17 cellular contexts compared by ENCODE assay signal in genomic region chrX:46244451-46244850, GRCh38.
DNase-seq lines count a peak whose midpoint lies in the region; ATAC-seq, FAIRE-seq and TF ChIP-seq lines count a peak whose summit lies in the region.
"Had no signal": no experiment of that assay in that cellular context is flagged by ENCODE, and none has a peak within 500 bp of the region (broad histone marks: within the 10 kb centered on the region; RNA-seq: fewer than 3 reads in every experiment).

No MANE protein-coding gene starts in this region.

- H3K27me3 ChIP-seq in MG63: no peaks in the 10 kb centered on the region
- H3K27me3 ChIP-seq: BLaER1 had no signal

- H3K9me3 Mint-ChIP-seq in activated naive CD8-positive, alpha-beta T cell treated with anti-CD3 and anti-CD28 coated beads, Interleukin-2, amount 50 U/mL, for 24 hours: peaks cover 3% of the 10 kb centered on the region
- H3K9me3 Mint-ChIP-seq: HFFc6 had no signal

- H3K36me3 Mint-ChIP-seq in activated naive CD8-positive, alpha-beta T cell treated with anti-CD3 and anti-CD28 coated beads, Interleukin-2, amount 50 U/mL, for 24 hours (ENCODE audit: low read depth): no peaks in the 10 kb centered on the region
- H3K36me3 Mint-ChIP-seq: CD8-positive, alpha-beta memory T cell had no signal

- no peaks in the 10 kb centered on the region for H3K9me3 ChIP-seq in MG63
- H3K9me3 ChIP-seq: Caco-2 had no signal

- no peaks in the 10 kb centered on the region for H3K36me3 ChIP-seq in MG63
- H3K36me3 ChIP-seq: BLaER1 had no signal

- DNase-seq in MG63 (peak; percentile 4), astrocyte of the spinal cord (ENCODE audit: low read depth, low spot score) (peak; percentile 64), iris pigment epithelial cell (ENCODE audit: low read depth) (peak; percentile 20), RCC 7860 (ENCODE audit: low spot score) (no peak), hypothalamus (lab: John Stamatoyannopoulos, UW) (no peak)
- no peak for DNase-seq in activated naive CD8-positive, alpha-beta T cell treated with anti-CD3 and anti-CD28 coated beads, Interleukin-2, amount 50 U/mL, for 24 hours
- DNase-seq: AML-193; Caco-2; CD8-positive, alpha-beta memory T cell; DND-41; HCEC 1CT; HFFc6 had no signal

- ATAC-seq in GM18868 (IDR thresholded peaks at IDR 0.05; ENCODE audit: unreplicated experiment): no peak
- no peak for ATAC-seq in activated naive CD8-positive, alpha-beta T cell treated with anti-CD3 and anti-CD28 coated beads, Interleukin-2, amount 50 U/mL, for 24 hours
- ATAC-seq: A549, GM12878 had no signal

- no peak overlapping the region for H3K27ac Mint-ChIP-seq in activated naive CD8-positive, alpha-beta T cell treated with anti-CD3 and anti-CD28 coated beads, Interleukin-2, amount 50 U/mL, for 24 hours
- H3K27ac Mint-ChIP-seq: HFFc6 had no signal

- H3K4me1 Mint-ChIP-seq in activated naive CD8-positive, alpha-beta T cell treated with anti-CD3 and anti-CD28 coated beads, Interleukin-2, amount 50 U/mL, for 24 hours: peaks cover 4% of the 10 kb centered on the region
- H3K4me1 Mint-ChIP-seq: CD8-positive, alpha-beta memory T cell had no signal

- TF ChIP-seq CTCF in astrocyte of the spinal cord (IDR thresholded peaks at IDR 0.05; ENCODE audit: low read depth, low read length): no peak

- no peaks in the 10 kb centered on the region for H3K27me3 Mint-ChIP-seq in activated naive CD8-positive, alpha-beta T cell treated with anti-CD3 and anti-CD28 coated beads, Interleukin-2, amount 50 U/mL, for 24 hours

- in situ Hi-C loops in astrocyte of the spinal cord (cut with HindIII; ENCODE audit: low sequenced_read_pairs): no loop called here

- no peak overlapping the region for H3K4me3 Mint-ChIP-seq in activated naive CD8-positive, alpha-beta T cell treated with anti-CD3 and anti-CD28 coated beads, Interleukin-2, amount 50 U/mL, for 24 hours
- H3K4me3 Mint-ChIP-seq: CD8-positive, alpha-beta memory T cell; HFFc6 had no signal

- H3K4me3 ChIP-seq in MG63 (no peak overlapping the region), astrocyte of the spinal cord (ENCODE audit: low read depth, low read length) (no peak overlapping the region)
- H3K4me3 ChIP-seq: A549, BLaER1, GM12878 had no signal

- FAIRE-seq in RCC 7860 (lab: Jason Lieb, UNC): no peak
- FAIRE-seq: A549, GM12878, GM18507 had no signal

Comparison
In these comparisons a context has a peak if more than half of its experiments do, and no peak if none do; other contexts are left out.
1. DNase-seq: peak in MG63 (single experiment), astrocyte of the spinal cord (single experiment) and iris pigment epithelial cell (single experiment); none in RCC 7860 (single experiment), hypothalamus (0 of 51) and activated naive CD8-positive, alpha-beta T cell treated with anti-CD3 and anti-CD28 coated beads, Interleukin-2, amount 50 U/mL, for 24 hours (single experiment).